Comparison of ENCODE assay signal across 20 cellular contexts in the genomic region with DNA sequence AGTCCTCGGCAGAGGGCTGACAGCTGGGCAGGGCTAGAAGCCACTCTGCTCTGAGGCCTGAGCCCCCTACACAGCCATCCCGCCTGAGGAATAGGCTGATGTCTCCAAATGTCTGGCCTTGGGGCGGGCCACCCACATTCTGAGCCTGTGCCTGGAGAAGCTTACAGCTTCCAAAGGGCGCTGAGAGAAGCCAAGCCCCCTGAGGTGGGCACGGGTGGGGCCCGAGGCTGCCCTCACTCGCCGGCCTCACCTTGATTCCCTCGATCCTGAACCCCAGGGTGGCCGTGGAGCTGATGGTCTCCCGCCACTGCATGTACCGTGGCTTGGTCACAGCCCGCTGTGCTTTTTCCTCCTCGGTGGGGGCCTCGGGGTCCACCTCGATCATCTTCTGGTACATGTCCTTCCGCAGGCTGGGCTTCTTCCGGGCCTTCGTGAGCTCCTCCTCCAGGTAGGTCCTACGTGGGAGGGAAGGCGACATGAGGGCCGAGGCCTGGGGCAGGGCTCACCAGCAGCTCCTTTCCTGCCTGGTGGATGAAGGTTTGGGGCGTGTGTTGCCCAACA.
DNase-seq lines count a peak whose midpoint lies in the region; ATAC-seq lines count a peak whose summit lies in the region.
"Had no signal": no experiment of that assay in that cellular context is flagged by ENCODE, and none has a peak within 500 bp of the region (broad histone marks: within the 10 kb centered on the region; RNA-seq: fewer than 3 reads in every experiment).

No MANE protein-coding gene starts in this region.

- no peak overlapping the region for H4K8ac ChIP-seq in mesenchymal stem cell (ENCODE audit: low read length)

- H3K27me3 ChIP-seq in mesenchymal stem cell (ENCODE audit: control insufficient read depth in 1 of 2, insufficient read depth in 1 of 2, low read length in 2 of 2): no peaks in the 10 kb centered on the region
- H3K27me3 ChIP-seq: neural progenitor cell, upper lobe of left lung had no signal

- no peak overlapping the region for H2AK5ac ChIP-seq in mesenchymal stem cell (ENCODE audit: low read length, severe bottlenecking)

- no peak overlapping the region for H2BK5ac ChIP-seq in mesenchymal stem cell (ENCODE audit: low read depth, low read length, poor library complexity, severe bottlenecking)

- no peak overlapping the region for H3K4me3 Mint-ChIP-seq in activated naive CD4-positive, alpha-beta T cell treated with anti-CD3 and anti-CD28 coated beads, Interleukin-2, amount 50 U/mL, for 24 hours
- H3K4me3 Mint-ChIP-seq in activated T-helper 17 cell treated with anti-CD3 and anti-CD28 coated beads, Interleukin-2, amount 50 U/mL, for 72 hours: no peak overlapping the region
- peak overlapping the region in 1 of 2 donors; percentile 21 for H3K4me3 Mint-ChIP-seq in stimulated activated naive B cell treated with anti-CD40 and anti-IgM and Interleukin-4, amounts not matched to agents 10 μg/mL and 1 μg/mL and 100 μg/mL, for 72 hours
- H3K4me3 Mint-ChIP-seq: activated CD4-positive, alpha-beta T cell treated with anti-CD3 and anti-CD28 coated beads, Interleukin-2, amount 10 ng/mL, durations not matched to agents 7 days and 5 days; CD4-positive, alpha-beta memory T cell; memory B cell; neural progenitor cell had no signal

- DNase-seq in activated naive CD4-positive, alpha-beta T cell treated with anti-CD3 and anti-CD28 coated beads, Interleukin-2, amount 50 U/mL, for 72 hours (ENCODE audit: low spot score in 2 of 2): no peak
- DNase-seq in mesenchymal stem cell: no peak
- DNase-seq in stimulated activated naive B cell treated with anti-CD40 and anti-IgM and Interleukin-4, amounts not matched to agents 10 μg/mL and 1 μg/mL and 100 μg/mL, for 72 hours: no peak
- no peak for DNase-seq in stimulated activated CD4-positive, alpha-beta T cell treated with anti-CD3 and anti-CD28 coated beads, Interleukin-2, amount 100 ng/mL, for 48 hours
- DNase-seq in hypothalamus (lab: John Stamatoyannopoulos, UW): no peak
- DNase-seq: activated CD4-positive, alpha-beta T cell treated with anti-CD3 and anti-CD28 coated beads, Interleukin-2, amount 10 ng/mL, durations not matched to agents 7 days and 5 days; activated CD8-positive, alpha-beta memory T cell treated with anti-CD3 and anti-CD28 coated beads, Interleukin-2, amount 50 U/mL, for 48 hours; DMS53; NCI-H1417 treated with DMSO at 0.1 percent for 48 hours; stimulated activated CD4-positive, alpha-beta T cell treated with anti-CD3 and anti-CD28 coated beads, Interleukin-15, amount 100 ng/mL, for 24 hours; stimulated activated naive CD4-positive, alpha-beta T cell treated with Interleukin-2 at 50 U/mL for 16 hours; upper lobe of left lung had no signal

- no peak overlapping the region for H2BK120ac ChIP-seq in mesenchymal stem cell (ENCODE audit: low read depth, low read length)

- no peak overlapping the region for H3K4me2 ChIP-seq in mesenchymal stem cell (ENCODE audit: low read length, poor library complexity, severe bottlenecking)
- H3K4me2 ChIP-seq: neural progenitor cell had no signal

- ATAC-seq in activated naive CD4-positive, alpha-beta T cell treated with anti-CD3 and anti-CD28 coated beads, Interleukin-2, amount 50 U/mL, for 72 hours: no peak
- no peak for ATAC-seq in activated T-helper 17 cell treated with anti-CD3 and anti-CD28 coated beads, Interleukin-2, amount 50 U/mL, for 72 hours (replicated peaks)
- ATAC-seq in stimulated activated naive B cell treated with anti-CD40 and anti-IgM and Interleukin-4, amounts not matched to agents 10 μg/mL and 1 μg/mL and 100 μg/mL, for 72 hours (replicated peaks): no peak
- no peak for ATAC-seq in HG02938 (IDR thresholded peaks at IDR 0.05; ENCODE audit: unreplicated experiment)
- ATAC-seq: Panc1, SK-N-SH treated with all-trans-retinoic acid at 6 μM for 48 hours had no signal

- no peak overlapping the region for H2BK12ac ChIP-seq in mesenchymal stem cell (ENCODE audit: low read length in 2 of 2)

- no peak overlapping the region for H3K9ac ChIP-seq in mesenchymal stem cell (ENCODE audit: low read length)
- H3K9ac ChIP-seq: neural progenitor cell had no signal

- no peak overlapping the region for H2BK15ac ChIP-seq in mesenchymal stem cell (ENCODE audit: low read depth, poor library complexity, severe bottlenecking)

- H3K14ac ChIP-seq in mesenchymal stem cell (ENCODE audit: low read length in 2 of 2): no peak overlapping the region

- no peaks in the 10 kb centered on the region for H3K9me3 ChIP-seq in mesenchymal stem cell (ENCODE audit: control insufficient read depth, low read length)
- H3K9me3 ChIP-seq: upper lobe of left lung had no signal

- no peak overlapping the region for H3K23ac ChIP-seq in mesenchymal stem cell (ENCODE audit: low read length in 2 of 2)

- H3K4ac ChIP-seq in mesenchymal stem cell (ENCODE audit: low read depth in 1 of 2, low read length in 2 of 2): no peak overlapping the region

- peaks cover 1% of the 10 kb centered on the region for H3K36me3 Mint-ChIP-seq in activated naive CD4-positive, alpha-beta T cell treated with anti-CD3 and anti-CD28 coated beads, Interleukin-2, amount 50 U/mL, for 24 hours
- H3K36me3 Mint-ChIP-seq in activated naive CD4-positive, alpha-beta T cell treated with anti-CD3 and anti-CD28 coated beads, Interleukin-2, amount 50 U/mL, for 72 hours: peaks cover 0 to 6% of the 10 kb centered on the region in 2 donors
- peaks cover 92% of the 10 kb centered on the region for H3K36me3 Mint-ChIP-seq in activated T-helper 17 cell treated with anti-CD3 and anti-CD28 coated beads, Interleukin-2, amount 50 U/mL, for 72 hours (ENCODE audit: low read depth)
- peaks cover 60 to 85% of the 10 kb centered on the region in 2 donors for H3K36me3 Mint-ChIP-seq in stimulated activated naive B cell treated with anti-CD40 and anti-IgM and Interleukin-4, amounts not matched to agents 10 μg/mL and 1 μg/mL and 100 μg/mL, for 72 hours

- H3K9me3 Mint-ChIP-seq in activated naive CD4-positive, alpha-beta T cell treated with anti-CD3 and anti-CD28 coated beads, Interleukin-2, amount 50 U/mL, for 24 hours: no peaks in the 10 kb centered on the region
- H3K9me3 Mint-ChIP-seq in activated naive CD4-positive, alpha-beta T cell treated with anti-CD3 and anti-CD28 coated beads, Interleukin-2, amount 50 U/mL, for 72 hours: no peaks in the 10 kb centered on the region
- H3K9me3 Mint-ChIP-seq in activated T-helper 17 cell treated with anti-CD3 and anti-CD28 coated beads, Interleukin-2, amount 50 U/mL, for 72 hours: no peaks in the 10 kb centered on the region
- no peaks in the 10 kb centered on the region for H3K9me3 Mint-ChIP-seq in stimulated activated naive B cell treated with anti-CD40 and anti-IgM and Interleukin-4, amounts not matched to agents 10 μg/mL and 1 μg/mL and 100 μg/mL, for 72 hours
- H3K9me3 Mint-ChIP-seq: activated CD4-positive, alpha-beta T cell treated with anti-CD3 and anti-CD28 coated beads, Interleukin-2, amount 10 ng/mL, durations not matched to agents 7 days and 5 days; CD4-positive, alpha-beta memory T cell; memory B cell; neural progenitor cell had no signal

- peaks cover 33 to 49% of the 10 kb centered on the region in 2 experiments for H3K36me3 ChIP-seq in mesenchymal stem cell (ENCODE audit: control insufficient read depth in 1 of 2, insufficient read depth in 2 of 2, low read depth in 1 of 2, low read length in 2 of 2)
- H3K36me3 ChIP-seq: neural progenitor cell had no signal

- peak overlapping the region; percentile 8 for H4K91ac ChIP-seq in mesenchymal stem cell (ENCODE audit: low read length)

- H3K4me3 ChIP-seq in mesenchymal stem cell (ENCODE audit: insufficient read depth in 1 of 2, low read depth in 1 of 2, low read length in 2 of 2): no peak overlapping the region
- H3K4me3 ChIP-seq: neural progenitor cell, upper lobe of left lung had no signal

- H3K27me3 Mint-ChIP-seq in activated naive CD4-positive, alpha-beta T cell treated with anti-CD3 and anti-CD28 coated beads, Interleukin-2, amount 50 U/mL, for 24 hours: no peaks in the 10 kb centered on the region
- no peaks in the 10 kb centered on the region for H3K27me3 Mint-ChIP-seq in activated T-helper 17 cell treated with anti-CD3 and anti-CD28 coated beads, Interleukin-2, amount 50 U/mL, for 72 hours
- H3K27me3 Mint-ChIP-seq in stimulated activated naive B cell treated with anti-CD40 and anti-IgM and Interleukin-4, amounts not matched to agents 10 μg/mL and 1 μg/mL and 100 μg/mL, for 72 hours: no peaks in the 10 kb centered on the region
- H3K27me3 Mint-ChIP-seq: activated CD4-positive, alpha-beta T cell treated with anti-CD3 and anti-CD28 coated beads, Interleukin-2, amount 10 ng/mL, durations not matched to agents 7 days and 5 days; CD4-positive, alpha-beta memory T cell; memory B cell had no signal

- peak overlapping the region; percentile 35 for H3K27ac Mint-ChIP-seq in activated naive CD4-positive, alpha-beta T cell treated with anti-CD3 and anti-CD28 coated beads, Interleukin-2, amount 50 U/mL, for 24 hours
- H3K27ac Mint-ChIP-seq in activated naive CD4-positive, alpha-beta T cell treated with anti-CD3 and anti-CD28 coated beads, Interleukin-2, amount 50 U/mL, for 72 hours: no peak overlapping the region
- H3K27ac Mint-ChIP-seq in activated T-helper 17 cell treated with anti-CD3 and anti-CD28 coated beads, Interleukin-2, amount 50 U/mL, for 72 hours: peak overlapping the region; percentile 93
- peak overlapping the region; percentile 73 for H3K27ac Mint-ChIP-seq in stimulated activated naive B cell treated with anti-CD40 and anti-IgM and Interleukin-4, amounts not matched to agents 10 μg/mL and 1 μg/mL and 100 μg/mL, for 72 hours
- H3K27ac Mint-ChIP-seq: neural progenitor cell had no signal

- no peak overlapping the region for H3K27ac ChIP-seq in mesenchymal stem cell (ENCODE audit: low read length, poor library complexity, severe bottlenecking)
- H3K27ac ChIP-seq: neural progenitor cell had no signal

- peaks cover 54% of the 10 kb centered on the region for H3K4me1 Mint-ChIP-seq in activated naive CD4-positive, alpha-beta T cell treated with anti-CD3 and anti-CD28 coated beads, Interleukin-2, amount 50 U/mL, for 24 hours
- peaks cover 28% of the 10 kb centered on the region for H3K4me1 Mint-ChIP-seq in activated T-helper 17 cell treated with anti-CD3 and anti-CD28 coated beads, Interleukin-2, amount 50 U/mL, for 72 hours
- H3K4me1 Mint-ChIP-seq in stimulated activated naive B cell treated with anti-CD40 and anti-IgM and Interleukin-4, amounts not matched to agents 10 μg/mL and 1 μg/mL and 100 μg/mL, for 72 hours: peaks cover 63 to 95% of the 10 kb centered on the region in 2 donors

- H2AFZ ChIP-seq in mesenchymal stem cell (ENCODE audit: low read depth, low read length): no peak overlapping the region
- H2AFZ ChIP-seq: neural progenitor cell had no signal

- peaks cover 38% of the 10 kb centered on the region for H3K4me1 ChIP-seq in mesenchymal stem cell (ENCODE audit: control insufficient read depth, insufficient read depth, low read depth, low read length)

- H3K79me1 ChIP-seq in mesenchymal stem cell (replicated peaks; ENCODE audit: low read length, poor library complexity, severe bottlenecking): peaks cover 1% of the 10 kb centered on the region

- no peak overlapping the region for H3K18ac ChIP-seq in mesenchymal stem cell (ENCODE audit: low read depth in 1 of 2, low read length in 2 of 2)

- WGBS in mesenchymal stem cell: 97% methylated on average over 22 of the region's 23 CpGs

Comparison
In these comparisons a context has a peak if more than half of its experiments do, and no peak if none do; other contexts are left out.
1. H3K27ac Mint-ChIP-seq: peak in activated naive CD4-positive, alpha-beta T cell treated with anti-CD3 and anti-CD28 coated beads, Interleukin-2, amount 50 U/mL, for 24 hours (single experiment), activated T-helper 17 cell treated with anti-CD3 and anti-CD28 coated beads, Interleukin-2, amount 50 U/mL, for 72 hours (single experiment) and stimulated activated naive B cell treated with anti-CD40 and anti-IgM and Interleukin-4, amounts not matched to agents 10 μg/mL and 1 μg/mL and 100 μg/mL, for 72 hours (single experiment); none in activated naive CD4-positive, alpha-beta T cell treated with anti-CD3 and anti-CD28 coated beads, Interleukin-2, amount 50 U/mL, for 72 hours (0 of 2).